In genomic region chr9:2859776-2860379, GRCh38 we compare ENCODE assay signal across 1 cellular context.
A peak's percentile ranks its signal among the peaks of the same experiment; 100 is the strongest.
TF ChIP-seq lines count a peak whose summit lies in the region.

No MANE protein-coding gene starts in this region.

TF ChIP-seq in HepG2, 621 proteins besides CTCF, POLR2A, EP300 and RAD21:
- TF ChIP-seq STAG1 (CRISPR knock-in tag; IDR thresholded peaks at IDR 0.05), result peak; percentile 59
- TF ChIP-seq ATAD3A (CRISPR knock-in tag; IDR thresholded peaks at IDR 0.05), result no peak
- no peak for TF ChIP-seq NPAS2 (CRISPR knock-in tag; IDR thresholded peaks at IDR 0.05; ENCODE audit: borderline replicate concordance)
